26 cellular contexts compared by ENCODE assay signal in genomic region chr1:226497276-226497833, GRCh38. TPM values are rescaled to one million over a fixed set of nuclear protein-coding genes. Genes with fewer than 3 reads are reported as not detected.
DNase-seq lines count a peak whose midpoint lies in the region; ATAC-seq and TF ChIP-seq lines count a peak whose summit lies in the region.
"Had no signal": no experiment of that assay in that cellular context is flagged by ENCODE, and none has a peak within 500 bp of the region (broad histone marks: within the 10 kb centered on the region; RNA-seq: fewer than 3 reads in every experiment).

No MANE protein-coding gene starts in this region.

- H3K9me3 ChIP-seq in HEK293 (ENCODE audit: control insufficient read depth, insufficient read depth, low read depth, low read length) = no peaks in the 10 kb centered on the region
- no peaks in the 10 kb centered on the region for H3K9me3 ChIP-seq in hepatocyte (ENCODE audit: low read depth)
- H3K9me3 ChIP-seq in Caco-2 = no peaks in the 10 kb centered on the region
- H3K9me3 ChIP-seq: A549 had no signal

- H3K27me3 ChIP-seq in hepatocyte (no peaks in the 10 kb centered on the region), Caco-2 (replicated peaks; ENCODE audit: control insufficient read depth, insufficient read depth, low read length) (no peaks in the 10 kb centered on the region)
- H3K27me3 ChIP-seq: SJCRH30 had no signal

- CTCF ChIA-PET in HEK293 (lab: Yijun Ruan, JAX) (interaction anchor here (0.7 kb wide), 1 partner anchor 78 kb away, joined by 3 read pairs; no protein-coding TSS in a partner anchor), Caco-2 (lab: Charles Lee) (no interaction called here)

- H3K79me2 ChIP-seq in hepatocyte = no peaks in the 10 kb centered on the region

- peaks cover 4% of the 10 kb centered on the region for H3K36me3 Mint-ChIP-seq in natural killer cell treated with Interleukin-12 subunit alpha and Interleukin-12 subunit beta and Interleukin-15 and Interleukin-18, amount 100 ng/mL, for 72 hours
- no peaks in the 10 kb centered on the region for H3K36me3 Mint-ChIP-seq in Caco-2 (ENCODE audit: insufficient read depth, unreplicated experiment)
- H3K36me3 Mint-ChIP-seq: CD8-positive, alpha-beta memory T cell had no signal

- no peak overlapping the region for H3K27ac ChIP-seq in HEK293 (ENCODE audit: extremely low read depth, low read depth, low read length)
- no peak overlapping the region for H3K27ac ChIP-seq in coronary artery
- peak overlapping the region; percentile 65 for H3K27ac ChIP-seq in temporal lobe (ENCODE audit: low read depth, low read length)
- no peak overlapping the region for H3K27ac ChIP-seq in hepatocyte
- H3K27ac ChIP-seq: A549, C4-2B, PC-9, SJCRH30 had no signal

- H4K20me1 ChIP-seq in hepatocyte (ENCODE audit: insufficient read depth, poor library complexity, severe bottlenecking) = no peaks in the 10 kb centered on the region

- DNase-seq in coronary artery (ENCODE audit: low spot score) = peak; percentile 41
- DNase-seq in natural killer cell treated with Interleukin-12 subunit alpha and Interleukin-12 subunit beta and Interleukin-15 and Interleukin-18, amount 100 ng/mL, for 72 hours (ENCODE audit: low spot score) = no peak
- DNase-seq in NOMO-1 treated with DMSO at 0.1 percent for 48 hours (lab: John Stamatoyannopoulos, UW; ENCODE audit: unreplicated experiment) = no peak
- no peak for DNase-seq in hepatocyte (ENCODE audit: low spot score)
- DNase-seq in Caco-2 = no peak
- DNase-seq: Calu3; CD8-positive, alpha-beta memory T cell; IMR-90; KG1; MG63; NCI-H2029; NCI-H524 treated with DMSO at 0.1 percent for 48 hours; NCI-H774; PC-9; SJCRH30 had no signal

- no peak overlapping the region for H3K4me2 ChIP-seq in hepatocyte
- H3K4me2 ChIP-seq: A549, PC-9 had no signal

- ATAC-seq in natural killer cell treated with Interleukin-12 subunit alpha and Interleukin-12 subunit beta and Interleukin-15 and Interleukin-18, amount 100 ng/mL, for 72 hours = peak; percentile 33 to 55
- no peak for ATAC-seq in HG02970 (IDR thresholded peaks at IDR 0.05; ENCODE audit: low FRiP score, unreplicated experiment)
- ATAC-seq: A549, Right ventricle myocardium inferior, SK-N-SH treated with all-trans-retinoic acid at 6 μM for 48 hours had no signal

- no peak overlapping the region for H3K4me3 Mint-ChIP-seq in natural killer cell treated with Interleukin-12 subunit alpha and Interleukin-12 subunit beta and Interleukin-15 and Interleukin-18, amount 100 ng/mL, for 72 hours
- H3K4me3 Mint-ChIP-seq in Caco-2 (ENCODE audit: unreplicated experiment) = no peak overlapping the region
- H3K4me3 Mint-ChIP-seq: CD8-positive, alpha-beta memory T cell; GM23338 had no signal

- POLR2A ChIA-PET in HEK293 (lab: Yijun Ruan, JAX) (no interaction called here), Caco-2 (lab: Charles Lee) (no interaction called here)

- H3K4me1 ChIP-seq in HEK293 (ENCODE audit: control insufficient read depth, insufficient read depth, low read length) (no peaks in the 10 kb centered on the region), hepatocyte (ENCODE audit: insufficient read depth) (no peaks in the 10 kb centered on the region), Caco-2 (0 out of 2 replicates have a peak, but pooled peaks cover 10% of the 10 kb centered on the region)
- H3K4me1 ChIP-seq: A549, SJCRH30 had no signal

- H3K9me2 ChIP-seq in hepatocyte (replicated peaks; ENCODE audit: insufficient read depth) = no peaks in the 10 kb centered on the region

- H3K9me3 Mint-ChIP-seq in natural killer cell treated with Interleukin-12 subunit alpha and Interleukin-12 subunit beta and Interleukin-15 and Interleukin-18, amount 100 ng/mL, for 72 hours = no peaks in the 10 kb centered on the region
- H3K9me3 Mint-ChIP-seq in Caco-2 (ENCODE audit: unreplicated experiment) = no peaks in the 10 kb centered on the region
- H3K9me3 Mint-ChIP-seq: GM23338 had no signal

- TF ChIP-seq CTCF in HEK293 (tag by site-specific recombination; IDR thresholded peaks at IDR 0.05) = no peak
- no peak for TF ChIP-seq CTCF in coronary artery (IDR thresholded peaks at IDR 0.05)
- TF ChIP-seq CTCF in hepatocyte (IDR thresholded peaks at IDR 0.05; ENCODE audit: poor library complexity) = no peak
- TF ChIP-seq CTCF in Caco-2 (IDR thresholded peaks at IDR 0.05; ENCODE audit: insufficient read depth in 1 of 2, low read depth in 1 of 2, low read length in 1 of 2, severe bottlenecking in 1 of 2, unreplicated experiment in 1 of 2) = no peak

- no peak overlapping the region for H3K27ac Mint-ChIP-seq in natural killer cell treated with Interleukin-12 subunit alpha and Interleukin-12 subunit beta and Interleukin-15 and Interleukin-18, amount 100 ng/mL, for 72 hours
- no peak overlapping the region for H3K27ac Mint-ChIP-seq in Caco-2 (ENCODE audit: unreplicated experiment)
- H3K27ac Mint-ChIP-seq: GM23338 had no signal

- intact Hi-C loops in Caco-2 (cut with micrococcal nuclease; ENCODE audit: unreplicated experiment) = no loop called here

- H3K36me3 ChIP-seq in HEK293 (ENCODE audit: control insufficient read depth in 2 of 2, insufficient read depth in 1 of 2, low read length in 2 of 2) = no peaks in the 10 kb centered on the region
- no peaks in the 10 kb centered on the region for H3K36me3 ChIP-seq in hepatocyte (replicated peaks; ENCODE audit: insufficient read depth, low read depth)
- no peaks in the 10 kb centered on the region for H3K36me3 ChIP-seq in Caco-2 (ENCODE audit: control insufficient read depth, insufficient read depth, low read length)
- H3K36me3 ChIP-seq: MG63, SJCRH30 had no signal

- no peak overlapping the region for H3K4me3 ChIP-seq in HEK293 (ENCODE audit: low read depth, low read length)
- H3K4me3 ChIP-seq in coronary artery = no peak overlapping the region
- no peak overlapping the region for H3K4me3 ChIP-seq in hepatocyte
- H3K4me3 ChIP-seq in Caco-2 (ENCODE audit: low read depth, low read length) = no peak overlapping the region
- H3K4me3 ChIP-seq: A549, MG63, PC-9, SJCRH30 had no signal

- no TSS peak for BruUV-seq in Caco-2 (replicated peaks; lab: Mats Ljungman, UMichigan)

- 94% methylated on average over 5 of the region's 5 CpGs for WGBS in hepatocyte (ENCODE audit: low lambda C conversion rate, missing lambda C conversion rate)

- no peak overlapping the region for H2AFZ ChIP-seq in hepatocyte
- H2AFZ ChIP-seq: GM23338, PC-9 had no signal

- H3K4me1 Mint-ChIP-seq in natural killer cell treated with Interleukin-12 subunit alpha and Interleukin-12 subunit beta and Interleukin-15 and Interleukin-18, amount 100 ng/mL, for 72 hours (ENCODE audit: low read depth in 2 of 2) = no peaks in the 10 kb centered on the region
- peaks cover 16% of the 10 kb centered on the region for H3K4me1 Mint-ChIP-seq in Caco-2 (ENCODE audit: low read depth, unreplicated experiment)
- H3K4me1 Mint-ChIP-seq: CD8-positive, alpha-beta memory T cell had no signal

- H3K27me3 Mint-ChIP-seq in natural killer cell treated with Interleukin-12 subunit alpha and Interleukin-12 subunit beta and Interleukin-15 and Interleukin-18, amount 100 ng/mL, for 72 hours = peaks cover 10 to 20% of the 10 kb centered on the region in 2 donors
- H3K27me3 Mint-ChIP-seq in Caco-2 (ENCODE audit: insufficient read depth, unreplicated experiment) = peaks cover 4% of the 10 kb centered on the region

TF ChIP-seq in HEK293, 187 proteins besides CTCF, POLR2A, EP300 and RAD21:
- TF ChIP-seq ZNF544 (tag by site-specific recombination; IDR thresholded peaks at IDR 0.05) = no peak
- peak; percentile 70 for TF ChIP-seq ZFHX2 (tag by site-specific recombination; conservative IDR thresholded peaks at IDR 0.05)
- peak; percentile 84; the same call in 1 of the 2 replicates for TF ChIP-seq EGR2 (tag by site-specific recombination; IDR thresholded peaks at IDR 0.05; ENCODE audit: low read depth)

RNA-seq across cellular contexts. Expression of gene STUM, which starts 51.2 kb away (rescaled TPM):
- total RNA-seq in natural killer cell treated with Interleukin-12 subunit alpha and Interleukin-12 subunit beta and Interleukin-15 and Interleukin-18, amount 100 ng/mL, for 72 hours = not detected
- total RNA-seq in temporal lobe (39.1 TPM), hepatocyte (0.07 and 0.16 TPM in 2 replicates), Caco-2 (2022) (1.7 and 1.9 TPM in 2 replicates)
- polyA plus RNA-seq in hepatocyte = 0.06 TPM in 1 of 2 replicates, not detected in the other
- total RNA-seq: Calu3; CD8-positive, alpha-beta memory T cell; Daoy; G401; IMR-90; PC-9; RPMI7951 had no signal
- polyA plus RNA-seq: A549, IMR-90 had no signal

Comparison
In these comparisons a context has a peak if more than half of its experiments do, and no peak if none do; other contexts are left out.
1. RNA of gene STUM, which starts 51.2 kb away (total RNA-seq): 39.1 TPM in temporal lobe (single experiment); 1.7 to 1.9 TPM in Caco-2, 0.07 to 0.16 TPM in hepatocyte and not detected in natural killer cell treated with Interleukin-12 subunit alpha and Interleukin-12 subunit beta and Interleukin-15 and Interleukin-18, amount 100 ng/mL, for 72 hours; every median in the first group is over 10 times any median in the second.